Comparison of ENCODE assay signal across 13 cellular contexts in genomic region chr4:26144526-26145167, GRCh38.
DNase-seq lines count a peak whose midpoint lies in the region; ATAC-seq and TF ChIP-seq lines count a peak whose summit lies in the region.
"Had no signal": no experiment of that assay in that cellular context is flagged by ENCODE, and none has a peak within 500 bp of the region (broad histone marks: within the 10 kb centered on the region; RNA-seq: fewer than 3 reads in every experiment).

No MANE protein-coding gene starts in this region.

- no peaks in the 10 kb centered on the region for H3K4me1 ChIP-seq in left ventricle myocardium inferior
- peaks cover 29% of the 10 kb centered on the region for H3K4me1 ChIP-seq in PC-3 (ENCODE audit: insufficient read depth, low read length)
- peaks cover 8% of the 10 kb centered on the region for H3K4me1 ChIP-seq in fibroblast of lung (ENCODE audit: control insufficient read depth, extremely low read depth, insufficient read depth, low read length)
- H3K4me1 ChIP-seq: parathyroid adenoma had no signal

- H3K79me2 ChIP-seq in PC-3 (ENCODE audit: low read length), result no peaks in the 10 kb centered on the region
- no peaks in the 10 kb centered on the region for H3K79me2 ChIP-seq in fibroblast of lung (ENCODE audit: control insufficient read depth, insufficient read depth, low read length)
- H3K79me2 ChIP-seq: parathyroid adenoma had no signal

- peak overlapping the region; percentile 16 for H3K27ac ChIP-seq in left ventricle myocardium inferior (replicated peaks)
- H3K27ac ChIP-seq in PC-3 (ENCODE audit: low read length), result peak overlapping the region; percentile 38
- no peak overlapping the region for H3K27ac ChIP-seq in fibroblast of lung (ENCODE audit: insufficient read depth, low read length)
- H3K27ac ChIP-seq: parathyroid adenoma had no signal

- POLR2A ChIA-PET in PC-3 (lab: Charles Lee; ENCODE audit: unreplicated experiment), result no interaction called here
- POLR2A ChIA-PET in GM10248 (lab: Yijun Ruan, JAX), result no interaction called here

- no peaks in the 10 kb centered on the region for H3K9me2 ChIP-seq in PC-3 (replicated peaks; ENCODE audit: low read length)

- H3K9ac ChIP-seq in PC-3 (ENCODE audit: low read length), result no peak overlapping the region
- H3K9ac ChIP-seq in fibroblast of lung (ENCODE audit: insufficient read depth, low read length), result no peak overlapping the region
- H3K9ac ChIP-seq: parathyroid adenoma had no signal

- H2AFZ ChIP-seq in PC-3 (ENCODE audit: low read length) (peak overlapping the region; percentile 32; the same call in 1 of the 2 replicates), fibroblast of lung (ENCODE audit: low read length) (no peak overlapping the region)
- H2AFZ ChIP-seq: parathyroid adenoma had no signal

- no TSS peak for BruUV-seq in PC-3 (replicated peaks; lab: Mats Ljungman, UMichigan)

- no peaks in the 10 kb centered on the region for H4K20me1 ChIP-seq in PC-3 (ENCODE audit: low read length)
- no peaks in the 10 kb centered on the region for H4K20me1 ChIP-seq in fibroblast of lung (ENCODE audit: control insufficient read depth, extremely low read depth, insufficient read depth, low read length)

- H3K9me3 ChIP-seq in left ventricle myocardium inferior (replicated peaks) (no peaks in the 10 kb centered on the region), PC-3 (ENCODE audit: low read length) (no peaks in the 10 kb centered on the region), fibroblast of lung (ENCODE audit: control insufficient read depth, insufficient read depth, low read depth, low read length) (no peaks in the 10 kb centered on the region)

- ATAC-seq in PC-3 (no peak), HG03196 (IDR thresholded peaks at IDR 0.05; ENCODE audit: unreplicated experiment) (no peak), GM18861 (IDR thresholded peaks at IDR 0.05; ENCODE audit: unreplicated experiment) (no peak)

- H3K4me2 ChIP-seq in PC-3 (ENCODE audit: low read length) (peak overlapping the region; percentile 56), fibroblast of lung (ENCODE audit: extremely low read depth, insufficient read depth, low read length) (no peak overlapping the region)

- CTCF ChIA-PET in PC-3 (lab: Charles Lee) (interaction anchor here (1.0 kb wide), 1 partner anchor 181 kb away, joined by 3 read pairs; no protein-coding TSS in a partner anchor), GM10248 (lab: Yijun Ruan, JAX) (interaction anchor here (1.3 to 3.2 kb wide), 3 partner anchors 9 to 16 kb away, joined by 3 to 14 read pairs (median 5); no protein-coding TSS in a partner anchor)

- no peak overlapping the region for H3K4me3 ChIP-seq in left ventricle myocardium inferior
- no peak overlapping the region for H3K4me3 ChIP-seq in PC-3 (ENCODE audit: low read length)
- H3K4me3 ChIP-seq in fibroblast of lung (replicated peaks in 1 of 4; ENCODE audit: control extremely low read depth in 1 of 4, insufficient read depth in 1 of 4, low read depth in 3 of 4, low read length in 4 of 4), result no peak overlapping the region

- TF ChIP-seq CTCF in left ventricle myocardium inferior (IDR thresholded peaks at IDR 0.05; ENCODE audit: borderline replicate concordance) (no peak), PC-3 (conservative IDR thresholded peaks at IDR 0.05; ENCODE audit: low read depth, low read length) (no peak), fibroblast of lung (conservative IDR thresholded peaks at IDR 0.05 in 1 of 2, IDR thresholded peaks at IDR 0.05 in 1 of 2; ENCODE audit: low read depth in 1 of 2, low read length in 2 of 2) (no peak), GM10248 (IDR thresholded peaks at IDR 0.05; ENCODE audit: control extremely low read depth, extremely low read depth, low read depth, missing control alignments) (no peak)

- intact Hi-C loops in left ventricle myocardium inferior (cut with micrococcal nuclease) (no loop called here), cardiac septum (cut with DNase I) (no loop called here), PC-3 (cut with micrococcal nuclease) (no loop called here)

- no peaks in the 10 kb centered on the region for H3K36me3 ChIP-seq in left ventricle myocardium inferior
- H3K36me3 ChIP-seq in PC-3 (ENCODE audit: low read depth, low read length), result no peaks in the 10 kb centered on the region
- H3K36me3 ChIP-seq in fibroblast of lung (ENCODE audit: control insufficient read depth, insufficient read depth, low read length), result no peaks in the 10 kb centered on the region

- H3K27me3 ChIP-seq in left ventricle myocardium inferior (ENCODE audit: low read depth) (no peaks in the 10 kb centered on the region), PC-3 (ENCODE audit: low read length) (no peaks in the 10 kb centered on the region), fibroblast of lung (ENCODE audit: control insufficient read depth, insufficient read depth, low read length) (no peaks in the 10 kb centered on the region)

- no peak for DNase-seq in left ventricle myocardium inferior
- DNase-seq in cardiac septum (ENCODE audit: low spot score), result no peak
- DNase-seq in PC-3, result no peak
- DNase-seq in fibroblast of lung (ENCODE audit: low read depth in 2 of 2), result peak; percentile 12 to 63
- DNase-seq in GM10248 (ENCODE audit: extremely low spot score), result no peak
- DNase-seq in SW 1271 (lab: John Stamatoyannopoulos, UW), result no peak
- DNase-seq: activated CD4-positive, alpha-beta T cell treated with anti-CD3 and anti-CD28 coated beads, Interleukin-2, amount 50 U/mL, for 1 hour; C1 segment of cervical spinal cord; NCI-H1048; NCI-H2171 had no signal

- no peaks in the 10 kb centered on the region for H3F3A ChIP-seq in PC-3 (ENCODE audit: low read length, unreplicated experiment)

Comparison
In these comparisons a context has a peak if more than half of its experiments do, and no peak if none do; other contexts are left out.
1. DNase-seq: peak in fibroblast of lung (2 of 2); none in left ventricle myocardium inferior (single experiment), cardiac septum (single experiment), PC-3 (single experiment), GM10248 (single experiment) and SW 1271 (0 of 2).